10 cellular contexts compared by ENCODE assay signal in genomic region chr7:46145412-46145811, GRCh38.
DNase-seq lines count a peak whose midpoint lies in the region; ATAC-seq and TF ChIP-seq lines count a peak whose summit lies in the region.
"Had no signal": no experiment of that assay in that cellular context is flagged by ENCODE, and none has a peak within 500 bp of the region (broad histone marks: within the 10 kb centered on the region; RNA-seq: fewer than 3 reads in every experiment).

No MANE protein-coding gene starts in this region.

- no peak for TF ChIP-seq POLR2A in esophagus squamous epithelium (IDR thresholded peaks at IDR 0.05)

- peaks cover under 1% of the 10 kb centered on the region for H3K4me1 ChIP-seq in hepatocyte (ENCODE audit: insufficient read depth)
- peaks cover 45% of the 10 kb centered on the region for H3K4me1 ChIP-seq in skeletal muscle satellite cell (ENCODE audit: control insufficient read depth, insufficient read depth, low read length)
- no peaks in the 10 kb centered on the region for H3K4me1 ChIP-seq in colonic mucosa
- no peaks in the 10 kb centered on the region for H3K4me1 ChIP-seq in esophagus squamous epithelium

- intact Hi-C loops in colonic mucosa (cut with DNase I) (no loop called here), esophagus squamous epithelium (cut with DNase I) (no loop called here)

- ATAC-seq in WTC11 (peak; percentile 97), GM18873 (IDR thresholded peaks at IDR 0.05; ENCODE audit: low FRiP score, unreplicated experiment) (no peak)
- ATAC-seq: activated CD4-positive, alpha-beta T cell treated with anti-CD3 and anti-CD28 coated beads for 36 hours had no signal

- POLR2A ChIA-PET in WTC11 (lab: Charles Lee) = no interaction called here

- H3K4me3 Mint-ChIP-seq in WTC11 = no peak overlapping the region
- H3K4me3 Mint-ChIP-seq: activated CD4-positive, alpha-beta T cell treated with anti-CD3 and anti-CD28 coated beads for 36 hours had no signal

- H3K36me3 Mint-ChIP-seq in WTC11 = no peaks in the 10 kb centered on the region

- CTCF ChIA-PET in WTC11 (lab: Charles Lee) = interaction anchor here (1.0 kb wide), 1 partner anchor 13 kb away, joined by 5 read pairs; no protein-coding TSS in a partner anchor

- 42% methylated on average over 2 of the region's 2 CpGs for WGBS in hepatocyte (ENCODE audit: low lambda C conversion rate, missing lambda C conversion rate)
- WGBS in esophagus squamous epithelium, 2 donors = 51 to 67% methylated on average over 1 to 2 of the region's 2 CpGs

- H3K27ac ChIP-seq in hepatocyte = peak overlapping the region; percentile 58
- H3K27ac ChIP-seq in colonic mucosa = no peak overlapping the region
- no peak overlapping the region for H3K27ac ChIP-seq in esophagus squamous epithelium

- no peaks in the 10 kb centered on the region for H4K20me1 ChIP-seq in hepatocyte (ENCODE audit: insufficient read depth, poor library complexity, severe bottlenecking)

- peaks cover 4% of the 10 kb centered on the region for H3K9me3 Mint-ChIP-seq in WTC11

- no peaks in the 10 kb centered on the region for H3K79me2 ChIP-seq in hepatocyte

- TF ChIP-seq CTCF in WTC11 (IDR thresholded peaks at IDR 0.05) (no peak), hepatocyte (IDR thresholded peaks at IDR 0.05; ENCODE audit: poor library complexity) (no peak), colonic mucosa (IDR thresholded peaks at IDR 0.05) (no peak), esophagus squamous epithelium (IDR thresholded peaks at IDR 0.05) (no peak)

- no peaks in the 10 kb centered on the region for H3K9me2 ChIP-seq in hepatocyte (replicated peaks; ENCODE audit: insufficient read depth)

- no peak overlapping the region for H2AFZ ChIP-seq in hepatocyte

- peak; percentile 44 for DNase-seq in H7
- DNase-seq in WTC11 (ENCODE audit: low spot score) = peak; percentile 59
- DNase-seq in hepatocyte (ENCODE audit: low spot score) = peak; percentile 58
- no peak for DNase-seq in central memory CD4-positive, alpha-beta T cell
- DNase-seq in colonic mucosa = no peak
- no peak for DNase-seq in esophagus squamous epithelium (lab: John Stamatoyannopoulos, UW)
- DNase-seq: activated CD4-positive, alpha-beta T cell treated with anti-CD3 and anti-CD28 coated beads for 36 hours; stimulated activated naive CD4-positive, alpha-beta T cell had no signal

- H3K4me2 ChIP-seq in hepatocyte = no peak overlapping the region
- peak overlapping the region; percentile 66 for H3K4me2 ChIP-seq in skeletal muscle satellite cell (ENCODE audit: low read length)

- H3K27me3 Mint-ChIP-seq in WTC11 (ENCODE audit: low read depth) = no peaks in the 10 kb centered on the region
- H3K27me3 Mint-ChIP-seq: activated CD4-positive, alpha-beta T cell treated with anti-CD3 and anti-CD28 coated beads for 36 hours had no signal

- H3K36me3 ChIP-seq in H7 (replicated peaks; ENCODE audit: control insufficient read depth, insufficient read depth, low read length) (no peaks in the 10 kb centered on the region), hepatocyte (replicated peaks; ENCODE audit: insufficient read depth, low read depth) (no peaks in the 10 kb centered on the region), skeletal muscle satellite cell (ENCODE audit: insufficient read depth, low read length) (no peaks in the 10 kb centered on the region), colonic mucosa (no peaks in the 10 kb centered on the region), esophagus squamous epithelium (no peaks in the 10 kb centered on the region)

- no peak overlapping the region for H3K4me3 ChIP-seq in H7 (ENCODE audit: insufficient read depth, low read depth, low read length)
- no peak overlapping the region for H3K4me3 ChIP-seq in hepatocyte
- H3K4me3 ChIP-seq in skeletal muscle satellite cell (ENCODE audit: low read length) = peak overlapping the region; percentile 44
- H3K4me3 ChIP-seq in colonic mucosa = no peak overlapping the region
- no peak overlapping the region for H3K4me3 ChIP-seq in esophagus squamous epithelium

- H3K4me1 Mint-ChIP-seq in WTC11 = peaks cover 35% of the 10 kb centered on the region
- H3K4me1 Mint-ChIP-seq: activated CD4-positive, alpha-beta T cell treated with anti-CD3 and anti-CD28 coated beads for 36 hours had no signal

- H3K9me3 ChIP-seq in hepatocyte (ENCODE audit: low read depth) = no peaks in the 10 kb centered on the region
- H3K9me3 ChIP-seq in skeletal muscle satellite cell (replicated peaks; ENCODE audit: low read length) = no peaks in the 10 kb centered on the region
- H3K9me3 ChIP-seq in colonic mucosa = no peaks in the 10 kb centered on the region
- H3K9me3 ChIP-seq in esophagus squamous epithelium = no peaks in the 10 kb centered on the region

- H3K27me3 ChIP-seq in H7 (ENCODE audit: control insufficient read depth, insufficient read depth, low read length) (no peaks in the 10 kb centered on the region), hepatocyte (no peaks in the 10 kb centered on the region), skeletal muscle satellite cell (ENCODE audit: control insufficient read depth, insufficient read depth, low read length) (no peaks in the 10 kb centered on the region), colonic mucosa (no peaks in the 10 kb centered on the region), esophagus squamous epithelium (no peaks in the 10 kb centered on the region)

- H3K27ac Mint-ChIP-seq in WTC11 = peak overlapping the region; percentile 66
- H3K27ac Mint-ChIP-seq: activated CD4-positive, alpha-beta T cell treated with anti-CD3 and anti-CD28 coated beads for 36 hours had no signal

- H3K9ac ChIP-seq in skeletal muscle satellite cell (ENCODE audit: low read depth, low read length) = peak overlapping the region; percentile 85
- H3K9ac ChIP-seq in colonic mucosa (ENCODE audit: low read depth in 2 of 2, low read length in 2 of 2) = no peak overlapping the region

TF ChIP-seq in WTC11, 78 proteins besides CTCF, POLR2A, EP300 and RAD21 (continues in another document):
- TF ChIP-seq, protein P1, sequence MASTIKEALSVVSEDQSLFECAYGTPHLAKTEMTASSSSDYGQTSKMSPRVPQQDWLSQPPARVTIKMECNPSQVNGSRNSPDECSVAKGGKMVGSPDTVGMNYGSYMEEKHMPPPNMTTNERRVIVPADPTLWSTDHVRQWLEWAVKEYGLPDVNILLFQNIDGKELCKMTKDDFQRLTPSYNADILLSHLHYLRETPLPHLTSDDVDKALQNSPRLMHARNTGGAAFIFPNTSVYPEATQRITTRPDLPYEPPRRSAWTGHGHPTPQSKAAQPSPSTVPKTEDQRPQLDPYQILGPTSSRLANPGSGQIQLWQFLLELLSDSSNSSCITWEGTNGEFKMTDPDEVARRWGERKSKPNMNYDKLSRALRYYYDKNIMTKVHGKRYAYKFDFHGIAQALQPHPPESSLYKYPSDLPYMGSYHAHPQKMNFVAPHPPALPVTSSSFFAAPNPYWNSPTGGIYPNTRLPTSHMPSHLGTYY (CRISPR knock-in tag; IDR thresholded peaks at IDR 0.05) = no peak
- TF ChIP-seq, protein P2, sequence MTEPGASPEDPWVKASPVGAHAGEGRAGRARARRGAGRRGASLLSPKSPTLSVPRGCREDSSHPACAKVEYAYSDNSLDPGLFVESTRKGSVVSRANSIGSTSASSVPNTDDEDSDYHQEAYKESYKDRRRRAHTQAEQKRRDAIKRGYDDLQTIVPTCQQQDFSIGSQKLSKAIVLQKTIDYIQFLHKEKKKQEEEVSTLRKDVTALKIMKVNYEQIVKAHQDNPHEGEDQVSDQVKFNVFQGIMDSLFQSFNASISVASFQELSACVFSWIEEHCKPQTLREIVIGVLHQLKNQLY (CRISPR knock-in tag; IDR thresholded peaks at IDR 0.05) = no peak
- TF ChIP-seq, protein P3, sequence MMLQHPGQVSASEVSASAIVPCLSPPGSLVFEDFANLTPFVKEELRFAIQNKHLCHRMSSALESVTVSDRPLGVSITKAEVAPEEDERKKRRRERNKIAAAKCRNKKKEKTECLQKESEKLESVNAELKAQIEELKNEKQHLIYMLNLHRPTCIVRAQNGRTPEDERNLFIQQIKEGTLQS (CRISPR knock-in tag; conservative IDR thresholded peaks at IDR 0.05) = no peak
- TF ChIP-seq CDX4 (CRISPR knock-in tag; IDR thresholded peaks at IDR 0.05; ENCODE audit: borderline replicate concordance) (no peak), SMAD3 (CRISPR knock-in tag; IDR thresholded peaks at IDR 0.05; ENCODE audit: borderline replicate concordance) (no peak), ESRRA (CRISPR knock-in tag; IDR thresholded peaks at IDR 0.05; ENCODE audit: borderline replicate concordance) (no peak), ATF1 (CRISPR knock-in tag; IDR thresholded peaks at IDR 0.05) (no peak), FOXK1 (CRISPR knock-in tag; IDR thresholded peaks at IDR 0.05) (no peak)
- TF ChIP-seq, protein P4, sequence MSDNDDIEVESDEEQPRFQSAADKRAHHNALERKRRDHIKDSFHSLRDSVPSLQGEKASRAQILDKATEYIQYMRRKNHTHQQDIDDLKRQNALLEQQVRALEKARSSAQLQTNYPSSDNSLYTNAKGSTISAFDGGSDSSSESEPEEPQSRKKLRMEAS (CRISPR knock-in tag; IDR thresholded peaks at IDR 0.05) = no peak
- TF ChIP-seq, protein P5, sequence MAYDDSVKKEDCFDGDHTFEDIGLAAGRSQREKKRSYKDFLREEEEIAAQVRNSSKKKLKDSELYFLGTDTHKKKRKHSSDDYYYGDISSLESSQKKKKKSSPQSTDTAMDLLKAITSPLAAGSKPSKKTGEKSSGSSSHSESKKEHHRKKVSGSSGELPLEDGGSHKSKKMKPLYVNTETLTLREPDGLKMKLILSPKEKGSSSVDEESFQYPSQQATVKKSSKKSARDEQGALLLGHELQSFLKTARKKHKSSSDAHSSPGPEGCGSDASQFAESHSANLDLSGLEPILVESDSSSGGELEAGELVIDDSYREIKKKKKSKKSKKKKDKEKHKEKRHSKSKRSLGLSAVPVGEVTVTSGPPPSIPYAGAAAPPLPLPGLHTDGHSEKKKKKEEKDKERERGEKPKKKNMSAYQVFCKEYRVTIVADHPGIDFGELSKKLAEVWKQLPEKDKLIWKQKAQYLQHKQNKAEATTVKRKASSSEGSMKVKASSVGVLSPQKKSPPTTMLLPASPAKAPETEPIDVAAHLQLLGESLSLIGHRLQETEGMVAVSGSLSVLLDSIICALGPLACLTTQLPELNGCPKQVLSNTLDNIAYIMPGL (CRISPR knock-in tag; IDR thresholded peaks at IDR 0.05) = no peak

Comparison
In these comparisons a context has a peak if more than half of its experiments do, and no peak if none do; other contexts are left out.
1. DNase-seq: peak in H7 (single experiment), WTC11 (single experiment) and hepatocyte (single experiment); none in central memory CD4-positive, alpha-beta T cell (single experiment), colonic mucosa (single experiment) and esophagus squamous epithelium (single experiment).